In the genomic region with DNA sequence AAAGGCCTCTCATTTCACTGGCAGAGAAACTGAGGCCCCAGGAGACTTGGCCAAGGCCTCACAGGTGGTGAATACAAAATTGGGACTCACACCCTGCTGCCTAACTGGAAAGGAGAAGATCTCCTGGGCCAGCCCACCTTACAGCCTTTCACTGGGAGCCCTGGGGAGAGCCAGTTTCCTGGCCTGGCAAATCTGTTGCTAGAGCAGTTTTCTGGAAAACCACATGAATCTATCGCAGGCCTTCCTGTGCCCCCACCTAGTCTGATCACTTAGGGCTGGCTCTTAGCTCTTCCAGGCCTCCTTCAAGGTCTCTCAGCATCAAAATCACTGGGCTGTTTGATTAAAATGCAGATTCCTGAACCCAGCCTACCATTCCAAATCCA, we compare ENCODE assay signal across 15 cellular contexts. TPM values are rescaled to one million over a fixed set of nuclear protein-coding genes. Genes with fewer than 3 reads are reported as not detected.
DNase-seq lines count a peak whose midpoint lies in the region; ATAC-seq, FAIRE-seq and TF ChIP-seq lines count a peak whose summit lies in the region.
"Had no signal": no experiment of that assay in that cellular context is flagged by ENCODE, and none has a peak within 500 bp of the region (broad histone marks: within the 10 kb centered on the region; RNA-seq: fewer than 3 reads in every experiment).

No MANE protein-coding gene starts in this region.

- peaks cover 4 to 7% of the 10 kb centered on the region in 2 experiments; a peak in 2 of 4 replicates for H3K9me3 ChIP-seq in HCT116 (ENCODE audit: control insufficient read depth in 1 of 2, insufficient read depth in 1 of 2, low read depth in 1 of 2, low read length in 2 of 2)
- H3K9me3 ChIP-seq in H1 (ENCODE audit: insufficient read depth in 2 of 2, low read depth in 1 of 2, low read length in 1 of 2): no peaks in the 10 kb centered on the region
- H3K9me3 ChIP-seq in smooth muscle cell (replicated peaks; ENCODE audit: low read depth): no peaks in the 10 kb centered on the region
- no peaks in the 10 kb centered on the region for H3K9me3 ChIP-seq in esophagus muscularis mucosa
- H3K9me3 ChIP-seq: MG63 had no signal

- intact Hi-C loops in activated naive CD4-positive, alpha-beta T cell treated with anti-CD3 and anti-CD28 coated beads for 36 hours (cut with micrococcal nuclease): no loop called here
- intact Hi-C loops in HCT116 (cut with micrococcal nuclease): no loop called here
- intact Hi-C loops in esophagus muscularis mucosa (cut with DNase I): no loop called here

- H3K27ac Mint-ChIP-seq in activated naive CD4-positive, alpha-beta T cell treated with anti-CD3 and anti-CD28 coated beads for 36 hours: peak overlapping the region; percentile 95
- H3K27ac Mint-ChIP-seq: CD4-positive, alpha-beta T cell had no signal

- no peak overlapping the region for H3K14ac ChIP-seq in H1 (ENCODE audit: insufficient read length)

- no peak overlapping the region for H4K8ac ChIP-seq in H1 (ENCODE audit: extremely low read depth, insufficient read depth, low read length)

- H3K79me1 ChIP-seq in H1 (ENCODE audit: low read depth, low read length): no peaks in the 10 kb centered on the region

- no peak overlapping the region for H3K56ac ChIP-seq in H1 (replicated peaks; ENCODE audit: insufficient read length, low read depth, low read length)

- H3K36me3 ChIP-seq in HCT116 (ENCODE audit: control insufficient read depth in 1 of 2, insufficient read depth in 2 of 2, low read length in 2 of 2) (no peaks in the 10 kb centered on the region), H1 (ENCODE audit: control insufficient read depth in 2 of 4, insufficient read depth in 4 of 4, low read length in 3 of 4) (no peaks in the 10 kb centered on the region), smooth muscle cell (ENCODE audit: low read depth) (no peaks in the 10 kb centered on the region), esophagus muscularis mucosa (no peaks in the 10 kb centered on the region)
- H3K36me3 ChIP-seq: MG63, Peyer's patch, tibial nerve had no signal

- peaks cover 7% of the 10 kb centered on the region for H3K9me3 Mint-ChIP-seq in activated naive CD4-positive, alpha-beta T cell treated with anti-CD3 and anti-CD28 coated beads for 36 hours

- no peak for TF ChIP-seq CTCF in HCT116 (IDR thresholded peaks at IDR 0.05 in 2 of 3, conservative IDR thresholded peaks at IDR 0.05 in 1 of 3; ENCODE audit: borderline replicate concordance in 1 of 3, insufficient read depth in 1 of 3, low read depth in 2 of 3, low read length in 2 of 3)
- no peak for TF ChIP-seq CTCF in H1 (IDR thresholded peaks at IDR 0.05; ENCODE audit: control extremely low read depth in 1 of 3, insufficient read depth in 1 of 3, low read depth in 1 of 3, low read length in 3 of 3)
- no peak for TF ChIP-seq CTCF in smooth muscle cell (IDR thresholded peaks at IDR 0.05; ENCODE audit: borderline replicate concordance, insufficient read depth, poor library complexity, severe bottlenecking)
- TF ChIP-seq CTCF in esophagus muscularis mucosa (IDR thresholded peaks at IDR 0.05): no peak

- no peaks in the 10 kb centered on the region for H4K20me1 ChIP-seq in HCT116 (ENCODE audit: insufficient read depth)
- H4K20me1 ChIP-seq in H1 (replicated peaks in 1 of 2; ENCODE audit: control insufficient read depth in 1 of 2, insufficient read depth in 2 of 2, low read length in 2 of 2): no peaks in the 10 kb centered on the region
- H4K20me1 ChIP-seq in smooth muscle cell (ENCODE audit: low read depth): no peaks in the 10 kb centered on the region

- TF ChIP-seq POLR2A in HCT116 (IDR thresholded peaks at IDR 0.05; ENCODE audit: borderline replicate concordance, extremely low read depth, insufficient read depth, insufficient read length) (no peak), H1 (IDR thresholded peaks at IDR 0.05; ENCODE audit: control extremely low read depth in 1 of 2, low read depth in 2 of 2, low read length in 2 of 2) (no peak), esophagus muscularis mucosa (IDR thresholded peaks at IDR 0.05; ENCODE audit: low read depth) (no peak)

- H3K9ac ChIP-seq in HCT116 (ENCODE audit: low read length) (no peak overlapping the region), H1 (replicated peaks in 1 of 4; ENCODE audit: extremely low read depth in 1 of 4, low read depth in 3 of 4, low read length in 3 of 4) (no peak overlapping the region), smooth muscle cell (ENCODE audit: low read depth) (no peak overlapping the region)

- 0 out of 2 replicates have a peak, but pooled peaks have one; percentile 7 for ATAC-seq in HCT116
- no peak for ATAC-seq in HG02970 (IDR thresholded peaks at IDR 0.05; ENCODE audit: low FRiP score, unreplicated experiment)

- no peaks in the 10 kb centered on the region for H3K27me3 ChIP-seq in HCT116 (ENCODE audit: insufficient read depth, low read length)
- no peaks in the 10 kb centered on the region for H3K27me3 ChIP-seq in H1 (replicated peaks in 1 of 4; ENCODE audit: control insufficient read depth in 3 of 4, extremely low read depth in 1 of 4, insufficient read depth in 3 of 4, low read length in 3 of 4)
- no peaks in the 10 kb centered on the region for H3K27me3 ChIP-seq in smooth muscle cell (ENCODE audit: low read depth)
- H3K27me3 ChIP-seq in esophagus muscularis mucosa: no peaks in the 10 kb centered on the region
- H3K27me3 ChIP-seq: MG63, Peyer's patch, tibial nerve had no signal

- no peak overlapping the region for H3K4ac ChIP-seq in H1 (replicated peaks; ENCODE audit: insufficient read length, low read depth, low read length)

- no peak overlapping the region for H2AFZ ChIP-seq in HCT116 (ENCODE audit: low read depth, low read length, poor library complexity, severe bottlenecking)
- H2AFZ ChIP-seq in H1 (ENCODE audit: low read length): no peak overlapping the region
- no peak overlapping the region for H2AFZ ChIP-seq in smooth muscle cell (ENCODE audit: low read depth)

- peaks cover 28% of the 10 kb centered on the region for H3K4me1 Mint-ChIP-seq in activated naive CD4-positive, alpha-beta T cell treated with anti-CD3 and anti-CD28 coated beads for 36 hours (ENCODE audit: low read depth)

- no peak for DNase-seq in activated naive CD4-positive, alpha-beta T cell treated with anti-CD3 and anti-CD28 coated beads for 36 hours
- DNase-seq in activated naive CD4-positive, alpha-beta T cell treated with Interleukin-2 at 50 U/mL for 16 hours: no peak
- no peak for DNase-seq in HCT116 (ENCODE audit: low read depth, low spot score)
- no peak for DNase-seq in H1 (ENCODE audit: low read depth in 1 of 2, low spot score in 2 of 2)
- no peak for DNase-seq in smooth muscle cell (lab: John Stamatoyannopoulos, UW; ENCODE audit: unreplicated experiment)
- DNase-seq in activated CD8-positive, alpha-beta memory T cell treated with anti-CD3 and anti-CD28 coated beads, Interleukin-2, amount 50 U/mL, for 4 hours: no peak
- no peak for DNase-seq in esophagus muscularis mucosa (ENCODE audit: extremely low spot score)
- DNase-seq: CD4-positive, alpha-beta T cell; central memory CD4-positive, alpha-beta T cell; effector CD8-positive, alpha-beta T cell; MG63; NCI-H1694 treated with DMSO at 0.1 percent for 48 hours; Peyer's patch had no signal

- TF ChIP-seq EP300 in H1 (IDR thresholded peaks at IDR 0.05; ENCODE audit: borderline replicate concordance in 1 of 2, low read depth in 2 of 2, low read length in 2 of 2): no peak
- TF ChIP-seq EP300 in esophagus muscularis mucosa (IDR thresholded peaks at IDR 0.05): no peak

- POLR2A ChIA-PET in HCT116 (lab: Charles Lee): no interaction called here
- POLR2A ChIA-PET in H1 (lab: Charles Lee; ENCODE audit: partially characterized antibody): interaction anchor here (0.6 kb wide), 1 partner anchor 42 kb away, joined by 3 read pairs; no protein-coding TSS in a partner anchor

- WGBS in H1 (ENCODE audit: extremely low coverage in 1 of 2, insufficient coverage in 1 of 2, insufficient read length in 1 of 2, insufficient replicate concordance in 2 of 2, low coverage in 1 of 2, low lambda C conversion rate in 2 of 2, missing lambda C conversion rate in 1 of 2), 2 experiments: 95% methylated on average over 1 of the region's 1 CpG; no CpG with 5 or more reads in 1 of the 2 experiments
- 94% methylated on average over 1 of the region's 1 CpG for WGBS in smooth muscle cell (ENCODE audit: low lambda C conversion rate)
- 91% methylated on average over 1 of the region's 1 CpG for WGBS in esophagus muscularis mucosa

- H3K79me2 ChIP-seq in HCT116 (ENCODE audit: insufficient read depth, low read length): no peaks in the 10 kb centered on the region
- no peaks in the 10 kb centered on the region for H3K79me2 ChIP-seq in H1 (ENCODE audit: control insufficient read depth in 1 of 2, insufficient read depth in 2 of 2, low read length in 2 of 2)
- H3K79me2 ChIP-seq in smooth muscle cell (ENCODE audit: low read depth): no peaks in the 10 kb centered on the region

- no peak overlapping the region for H3K4me3 ChIP-seq in HCT116 (replicated peaks in 1 of 2; ENCODE audit: low read depth in 1 of 2, low read length in 2 of 2)
- no peak overlapping the region for H3K4me3 ChIP-seq in H1 (ENCODE audit: extremely low read depth in 1 of 4, insufficient read depth in 2 of 4, low read depth in 3 of 4, low read length in 4 of 4)
- H3K4me3 ChIP-seq in smooth muscle cell: no peak overlapping the region
- no peak overlapping the region for H3K4me3 ChIP-seq in esophagus muscularis mucosa
- H3K4me3 ChIP-seq: MG63, Peyer's patch, tibial nerve had no signal

- H4K91ac ChIP-seq in H1 (replicated peaks; ENCODE audit: insufficient read length, low read length): no peak overlapping the region

- no peak overlapping the region for H3K4me3 Mint-ChIP-seq in activated naive CD4-positive, alpha-beta T cell treated with anti-CD3 and anti-CD28 coated beads for 36 hours
- H3K4me3 Mint-ChIP-seq: CD4-positive, alpha-beta T cell had no signal

- peak overlapping the region; percentile 60; the same call in 1 of the 2 replicates for H3K18ac ChIP-seq in H1 (ENCODE audit: extremely low read depth, low read length)

- CTCF ChIA-PET in activated naive CD4-positive, alpha-beta T cell treated with anti-CD3 and anti-CD28 coated beads for 36 hours (lab: Charles Lee): interaction anchor here (0.5 to 2.2 kb wide), 5 partner anchors 11 to 750 kb away, joined by 3 to 10 read pairs (median 3); no protein-coding TSS in a partner anchor
- CTCF ChIA-PET in HCT116 (lab: Charles Lee) (no interaction called here), H1 (lab: Charles Lee; ENCODE audit: partially characterized antibody) (interaction anchor here (0.7 to 5.3 kb wide), 8 partner anchors 9 to 101 kb away, joined by 3 to 28 read pairs (median 4); no protein-coding TSS in a partner anchor)

- H3K27ac ChIP-seq in HCT116 (ENCODE audit: low read depth, low read length): no peak overlapping the region
- H3K27ac ChIP-seq in H1 (ENCODE audit: low read depth, low read length): no peak overlapping the region
- H3K27ac ChIP-seq in smooth muscle cell (ENCODE audit: low read depth): peak overlapping the region; percentile 83
- H3K27ac ChIP-seq in esophagus muscularis mucosa (replicated peaks in 1 of 4): no peak overlapping the region
- H3K27ac ChIP-seq: Peyer's patch, tibial nerve had no signal

- H3K23ac ChIP-seq in H1 (ENCODE audit: insufficient read length): no peak overlapping the region

- no peaks in the 10 kb centered on the region for H3K27me3 Mint-ChIP-seq in activated naive CD4-positive, alpha-beta T cell treated with anti-CD3 and anti-CD28 coated beads for 36 hours (ENCODE audit: low read depth)
- H3K27me3 Mint-ChIP-seq: CD4-positive, alpha-beta T cell had no signal

- H3K23me2 ChIP-seq in H1 (ENCODE audit: low read depth, low read length): no peaks in the 10 kb centered on the region

- no peak overlapping the region for H2BK120ac ChIP-seq in H1 (replicated peaks; ENCODE audit: low read depth, low read length)

- H3K4me2 ChIP-seq in HCT116 (ENCODE audit: low read length): 0 out of 2 replicates have a peak overlapping the region, but pooled peaks have one; percentile 12
- no peak overlapping the region for H3K4me2 ChIP-seq in H1 (ENCODE audit: insufficient read depth in 1 of 2, low read depth in 2 of 2, low read length in 2 of 2)
- no peak overlapping the region for H3K4me2 ChIP-seq in smooth muscle cell

- H3K36me3 Mint-ChIP-seq in activated naive CD4-positive, alpha-beta T cell treated with anti-CD3 and anti-CD28 coated beads for 36 hours (ENCODE audit: low read depth): no peaks in the 10 kb centered on the region

- H2BK20ac ChIP-seq in H1 (ENCODE audit: low read length): 0 out of 2 replicates have a peak overlapping the region, but pooled peaks have one; percentile 72

- BruUV-seq in HCT116 (replicated peaks; lab: Mats Ljungman, UMichigan): no TSS peak

- no peak for TF ChIP-seq RAD21 in HCT116 (IDR thresholded peaks at IDR 0.05; ENCODE audit: low read depth)
- TF ChIP-seq RAD21 in H1 (IDR thresholded peaks at IDR 0.05 in 1 of 2, conservative IDR thresholded peaks at IDR 0.05 in 1 of 2; ENCODE audit: low read depth in 2 of 2, low read length in 2 of 2): no peak

- H3K4me1 ChIP-seq in HCT116 (ENCODE audit: control insufficient read depth in 1 of 2, insufficient read depth in 2 of 2, low read length in 2 of 2): peaks cover 10 to 20% of the 10 kb centered on the region in 2 experiments; a peak in 3 of 4 replicates
- H3K4me1 ChIP-seq in H1 (replicated peaks in 1 of 4; ENCODE audit: control insufficient read depth in 3 of 4, insufficient read depth in 4 of 4, low read length in 3 of 4): peaks cover 0 to 12% (median 2%) of the 10 kb centered on the region in 4 experiments; a peak in 4 of 7 replicates
- H3K4me1 ChIP-seq in smooth muscle cell (ENCODE audit: low read depth): no peaks in the 10 kb centered on the region
- peaks cover 0 to 9% (median 0%) of the 10 kb centered on the region in 4 donors for H3K4me1 ChIP-seq in esophagus muscularis mucosa

- H2BK12ac ChIP-seq in H1 (ENCODE audit: low read depth, low read length): peak overlapping the region; percentile 96; the same call in 1 of the 2 replicates

- H3K9me2 ChIP-seq in HCT116 (ENCODE audit: insufficient read depth): no peaks in the 10 kb centered on the region

- no peak for FAIRE-seq in H1 (lab: Jason Lieb, UNC)

- RAD21 ChIA-PET in HCT116 (lab: Charles Lee; ENCODE audit: low non-redundant PET in 1 of 2, low total read pairs in 2 of 2, uncharacterized antibody in 2 of 2, unreplicated experiment in 2 of 2): no interaction called here

- no peaks in the 10 kb centered on the region for H3F3A ChIP-seq in smooth muscle cell (ENCODE audit: low read depth)

- peak overlapping the region; percentile 61 for H2BK15ac ChIP-seq in H1 (ENCODE audit: low read length)

- no peak overlapping the region for H4K5ac ChIP-seq in H1 (ENCODE audit: insufficient read length, low read depth, low read length)

- H2BK5ac ChIP-seq in H1 (ENCODE audit: low read depth, low read length): peak overlapping the region; percentile 1; the same call in 1 of the 2 replicates

- H2AK5ac ChIP-seq in H1 (ENCODE audit: low read depth, low read length): no peak overlapping the region

RNA-seq across cellular contexts. Expression of a gene that starts 51.9 kb away (rescaled TPM):
- 10 to 100 TPM; 34.8 to 35.2 TPM for total RNA-seq in activated naive CD4-positive, alpha-beta T cell treated with anti-CD3 and anti-CD28 coated beads for 36 hours
- 74.6 TPM for total RNA-seq in HCT116 (2021; ENCODE audit: unreplicated experiment)
- polyA plus RNA-seq in HCT116 (2012): 47.4 and 49.8 TPM in 2 replicates
- total RNA-seq in H1 (2021; fragmentation: NEBNext Ultra II Directional; extraction: Animal tissue kit (Norgen Biotek cat#: 25700)): 57.0 and 59.6 TPM in 2 replicates
- 18.8 and 32.1 TPM in 2 replicates for polyA plus RNA-seq in H1 (2011; rRNA removed)
- 22.0 TPM for polyA plus RNA-seq in H1 (2011; cell fraction: cytosol; rRNA removed)
- polyA plus RNA-seq in H1 (2011; cell fraction: nucleus; rRNA removed): 27.5 TPM
- polyA plus RNA-seq in H1 (2012, experiment 1 of 2): 36.5 to 43.3 TPM (median 39.3 TPM) in 4 replicates
- 26.8 TPM for polyA plus RNA-seq in H1 (2012, experiment 2 of 2)
- polyA plus RNA-seq in H1 (2013, experiment 1 of 2): 21.9 TPM
- 22.6 TPM for polyA plus RNA-seq in H1 (2013, experiment 2 of 2)
- 7.7 and 12.6 TPM in 2 replicates for polyA minus RNA-seq in H1 (2011; rRNA and poly(A)+ RNA removed)
- polyA minus RNA-seq in H1 (2011; cell fraction: cytosol; rRNA and poly(A)+ RNA removed): 47.4 TPM
- 25.9 TPM for polyA minus RNA-seq in H1 (2011; cell fraction: nucleus; rRNA and poly(A)+ RNA removed)
- total RNA-seq in smooth muscle cell: 33.2 and 33.9 TPM in 2 replicates
- polyA plus RNA-seq in smooth muscle cell: 58.0 and 66.3 TPM in 2 replicates
- 100 to 1,000 TPM in 1 of 4 donors, 10 to 100 TPM in 3; 58.6 to 105 (median 98.4) TPM for total RNA-seq in esophagus muscularis mucosa
